In genomic region chr4:5247735-5248134, GRCh38 we compare ENCODE assay signal across 37 cellular contexts.
"Had no signal": no experiment of that assay in that cellular context is flagged by ENCODE, and none has a peak within 500 bp of the region (broad histone marks: within the 10 kb centered on the region; RNA-seq: fewer than 3 reads in every experiment).

No MANE protein-coding gene starts in this region.

- H3K9me3 ChIP-seq: ascending aorta had no signal

- H3K4me1 ChIP-seq: ascending aorta had no signal

- H3K4me3 Mint-ChIP-seq: activated B cell treated with CpG ODN at 0.5 μM for 24 hours; activated CD4-positive, alpha-beta memory T cell treated with anti-CD3 and anti-CD28 coated beads for 36 hours; activated CD4-positive, alpha-beta T cell treated with anti-CD3 and anti-CD28 coated beads, Interleukin-2, amount 10 ng/mL, durations not matched to agents 24 days and 14 days; activated CD8-positive, alpha-beta T cell treated with anti-CD3 and anti-CD28 coated beads for 36 hours; activated naive CD4-positive, alpha-beta T cell treated with anti-CD3 and anti-CD28 coated beads, Interleukin-2, amount 10 ng/mL, durations not matched to agents 7 days and 5 days; activated naive CD4-positive, alpha-beta T cell treated with anti-CD3 and anti-CD28 coated beads, Interleukin-2, amount 50 U/mL, for 24 hours; activated naive CD8-positive, alpha-beta T cell; activated naive CD8-positive, alpha-beta T cell treated with anti-CD3 and anti-CD28 coated beads, Interleukin-2, amount 10 ng/mL, durations not matched to agents 7 days and 5 days; activated naive CD8-positive, alpha-beta T cell treated with anti-CD3 and anti-CD28 coated beads, Interleukin-2, amount 50 U/mL, for 24 hours; activated T-cell treated with anti-CD3 and anti-CD28 coated beads, Interleukin-2, amount 50 U/mL, for 4 hours; activated T-cell treated with anti-CD3 and anti-CD28 coated beads, Interleukin-2, amount 50 U/mL, for 72 hours; activated T-helper 1 cell treated with anti-CD3 and anti-CD28 coated beads, Interleukin-12 subunit alpha, Interleukin-12 subunit beta, Interleukin-2, Interleukin-4 antibody, amounts not matched to agents 30 ng/mL and 10 ng/mL and 1 ng/mL, durations not matched to agents 14 hours and 24 hours and 36 hours; activated T-helper 17 cell treated with anti-CD3 and anti-CD28 coated beads, Interleukin-2, amount 50 U/mL, for 72 hours; brain; central memory CD8-positive, alpha-beta T cell; T-helper 1 cell treated with Interleukin-12 subunit alpha and Interleukin-12 subunit beta and Interleukin-4 antibody, amounts not matched to agents 30 μg/mL and 1 μg/mL, for 36 hours; T-helper 2 cell treated with Interferon-gamma antibody and Interleukin-4, amounts not matched to agents 5 μg/mL and 100 μg/mL, for 36 hours had no signal

- H3K27me3 Mint-ChIP-seq: activated CD4-positive, alpha-beta T cell treated with anti-CD3 and anti-CD28 coated beads, Interleukin-2, amount 10 ng/mL, durations not matched to agents 24 days and 14 days; activated CD8-positive, alpha-beta T cell treated with anti-CD3 and anti-CD28 coated beads for 36 hours; activated naive CD4-positive, alpha-beta T cell treated with anti-CD3 and anti-CD28 coated beads, Interleukin-2, amount 10 ng/mL, durations not matched to agents 7 days and 5 days; activated naive CD4-positive, alpha-beta T cell treated with anti-CD3 and anti-CD28 coated beads, Interleukin-2, amount 50 U/mL, for 24 hours; activated naive CD8-positive, alpha-beta T cell treated with anti-CD3 and anti-CD28 coated beads, Interleukin-2, amount 10 ng/mL, durations not matched to agents 7 days and 5 days; activated naive CD8-positive, alpha-beta T cell treated with anti-CD3 and anti-CD28 coated beads, Interleukin-2, amount 50 U/mL, for 24 hours had no signal

- H3K36me3 ChIP-seq: ascending aorta, cardiac muscle cell had no signal

- H3K27ac ChIP-seq: ascending aorta, cardiac muscle cell, VCaP had no signal

- FAIRE-seq: bronchial epithelial cell, TTC549 had no signal

- H3K27ac Mint-ChIP-seq: activated B cell treated with CpG ODN at 0.5 μM for 24 hours; activated CD4-positive, alpha-beta memory T cell treated with anti-CD3 and anti-CD28 coated beads for 36 hours; activated CD4-positive, alpha-beta T cell treated with anti-CD3 and anti-CD28 coated beads, Interleukin-2, amount 10 ng/mL, durations not matched to agents 24 days and 14 days; activated CD8-positive, alpha-beta T cell treated with anti-CD3 and anti-CD28 coated beads for 36 hours; activated naive CD4-positive, alpha-beta T cell treated with anti-CD3 and anti-CD28 coated beads, Interleukin-2, amount 10 ng/mL, durations not matched to agents 7 days and 5 days; activated naive CD4-positive, alpha-beta T cell treated with anti-CD3 and anti-CD28 coated beads, Interleukin-2, amount 50 U/mL, for 24 hours; activated naive CD8-positive, alpha-beta T cell; activated naive CD8-positive, alpha-beta T cell treated with anti-CD3 and anti-CD28 coated beads, Interleukin-2, amount 10 ng/mL, durations not matched to agents 7 days and 5 days; activated naive CD8-positive, alpha-beta T cell treated with anti-CD3 and anti-CD28 coated beads, Interleukin-2, amount 50 U/mL, for 24 hours; activated T-cell treated with anti-CD3 and anti-CD28 coated beads, Interleukin-2, amount 50 U/mL, for 72 hours; activated T-helper 1 cell treated with anti-CD3 and anti-CD28 coated beads, Interleukin-12 subunit alpha, Interleukin-12 subunit beta, Interleukin-2, Interleukin-4 antibody, amounts not matched to agents 30 ng/mL and 10 ng/mL and 1 ng/mL, durations not matched to agents 14 hours and 24 hours and 36 hours; activated T-helper 17 cell treated with anti-CD3 and anti-CD28 coated beads, Interleukin-2, amount 50 U/mL, for 72 hours; brain; T-helper 1 cell treated with Interleukin-12 subunit alpha and Interleukin-12 subunit beta and Interleukin-4 antibody, amounts not matched to agents 30 μg/mL and 1 μg/mL, for 36 hours; T-helper 2 cell treated with Interferon-gamma antibody and Interleukin-4, amounts not matched to agents 5 μg/mL and 100 μg/mL, for 36 hours had no signal

- DNase-seq: activated B cell treated with CpG ODN at 0.5 μM for 24 hours; activated CD4-positive, alpha-beta memory T cell treated with anti-CD3 and anti-CD28 coated beads for 36 hours; activated CD4-positive, alpha-beta T cell treated with anti-CD3 and anti-CD28 coated beads for 4 hours; activated CD4-positive, alpha-beta T cell treated with anti-CD3 and anti-CD28 coated beads, Interleukin-2, amount 10 ng/mL, durations not matched to agents 24 days and 14 days; activated CD4-positive, alpha-beta T cell treated with anti-CD3 and anti-CD28 coated beads, Interleukin-2, amount 50 U/mL, for 1 hour; activated CD4-positive, alpha-beta T cell treated with anti-CD3 and anti-CD28 coated beads, Interleukin-2, amount 50 U/mL, for 4 hours; activated CD4-positive, CD25-positive, alpha-beta regulatory T cell treated with anti-CD3 and anti-CD28 coated beads, Interleukin-2, amount 50 U/mL, for 72 hours; activated CD8-positive, alpha-beta memory T cell treated with anti-CD3 and anti-CD28 coated beads, Interleukin-2, amount 50 U/mL, for 4 hours; activated gamma-delta T cell; activated naive CD4-positive, alpha-beta T cell treated with Interleukin-2 at 50 U/mL for 16 hours; activated naive CD8-positive, alpha-beta T cell treated with anti-CD3 and anti-CD28 coated beads, Interleukin-2, amount 10 ng/mL, durations not matched to agents 7 days and 5 days; activated naive CD8-positive, alpha-beta T cell treated with anti-CD3 and anti-CD28 coated beads, Interleukin-2, amount 50 U/mL, for 24 hours; activated T-cell treated with anti-CD3 and anti-CD28 coated beads for 4 hours; activated T-cell treated with anti-CD3 and anti-CD28 coated beads, Interleukin-2, amount 50 U/mL, for 1 hour; activated T-cell treated with anti-CD3 and anti-CD28 coated beads, Interleukin-2, amount 50 U/mL, for 4 hours; activated T-cell treated with anti-CD3 and anti-CD28 coated beads, Interleukin-2, amount 50 U/mL, for 72 hours; amygdala; anterior cingulate cortex; caudate nucleus; cerebellar nuclear complex; T-helper 2 cell; T-helper 9 cell had no signal

- ATAC-seq: activated CD8-positive, alpha-beta T cell treated with anti-CD3 and anti-CD28 coated beads for 36 hours; activated naive CD8-positive, alpha-beta T cell treated with anti-CD3 and anti-CD28 coated beads, Interleukin-2, amount 50 U/mL, for 24 hours; activated T-cell treated with anti-CD3 and anti-CD28 coated beads, Interleukin-2, amount 50 U/mL, for 4 hours; activated T-cell treated with anti-CD3 and anti-CD28 coated beads, Interleukin-2, amount 50 U/mL, for 72 hours; activated T-helper 17 cell treated with anti-CD3 and anti-CD28 coated beads, Interleukin-2, amount 50 U/mL, for 72 hours had no signal

- H3K27me3 ChIP-seq: ascending aorta, cardiac muscle cell had no signal

- H3K4me3 ChIP-seq: ascending aorta, cardiac muscle cell had no signal

- H3K4me1 Mint-ChIP-seq: activated B cell treated with CpG ODN at 0.5 μM for 24 hours; activated CD4-positive, alpha-beta T cell treated with anti-CD3 and anti-CD28 coated beads, Interleukin-2, amount 10 ng/mL, durations not matched to agents 24 days and 14 days; activated naive CD4-positive, alpha-beta T cell treated with anti-CD3 and anti-CD28 coated beads, Interleukin-2, amount 50 U/mL, for 24 hours; activated naive CD8-positive, alpha-beta T cell treated with anti-CD3 and anti-CD28 coated beads, Interleukin-2, amount 10 ng/mL, durations not matched to agents 7 days and 5 days; activated T-helper 17 cell treated with anti-CD3 and anti-CD28 coated beads, Interleukin-2, amount 50 U/mL, for 72 hours; brain; central memory CD8-positive, alpha-beta T cell had no signal

- H3K36me3 Mint-ChIP-seq: activated CD4-positive, alpha-beta memory T cell treated with anti-CD3 and anti-CD28 coated beads for 36 hours; activated naive CD4-positive, alpha-beta T cell treated with anti-CD3 and anti-CD28 coated beads, Interleukin-2, amount 10 ng/mL, durations not matched to agents 7 days and 5 days; activated naive CD4-positive, alpha-beta T cell treated with anti-CD3 and anti-CD28 coated beads, Interleukin-2, amount 50 U/mL, for 24 hours; activated naive CD8-positive, alpha-beta T cell treated with anti-CD3 and anti-CD28 coated beads, Interleukin-2, amount 10 ng/mL, durations not matched to agents 7 days and 5 days; brain had no signal

- H3K9me3 Mint-ChIP-seq: activated B cell treated with CpG ODN at 0.5 μM for 24 hours; activated CD4-positive, alpha-beta memory T cell treated with anti-CD3 and anti-CD28 coated beads for 36 hours; activated CD8-positive, alpha-beta T cell treated with anti-CD3 and anti-CD28 coated beads for 36 hours; activated naive CD4-positive, alpha-beta T cell treated with anti-CD3 and anti-CD28 coated beads, Interleukin-2, amount 10 ng/mL, durations not matched to agents 7 days and 5 days; activated naive CD4-positive, alpha-beta T cell treated with anti-CD3 and anti-CD28 coated beads, Interleukin-2, amount 50 U/mL, for 24 hours; activated T-helper 1 cell treated with anti-CD3 and anti-CD28 coated beads, Interleukin-12 subunit alpha, Interleukin-12 subunit beta, Interleukin-2, Interleukin-4 antibody, amounts not matched to agents 30 ng/mL and 10 ng/mL and 1 ng/mL, durations not matched to agents 14 hours and 24 hours and 36 hours had no signal
